ENCODE assay signal across 10 cellular contexts in genomic region chr22:23401111-23401909, GRCh38.
DNase-seq lines count a peak whose midpoint lies in the region; ATAC-seq, FAIRE-seq and TF ChIP-seq lines count a peak whose summit lies in the region.
"Had no signal": no experiment of that assay in that cellular context is flagged by ENCODE, and none has a peak within 500 bp of the region (broad histone marks: within the 10 kb centered on the region; RNA-seq: fewer than 3 reads in every experiment).

No MANE protein-coding gene starts in this region.

- H3K36me3 ChIP-seq in astrocyte (ENCODE audit: insufficient read depth, low read length): no peaks in the 10 kb centered on the region
- no peaks in the 10 kb centered on the region for H3K36me3 ChIP-seq in kidney (ENCODE audit: control insufficient read depth in 1 of 2, insufficient read depth in 2 of 2, low read length in 2 of 2)
- H3K36me3 ChIP-seq in aorta (ENCODE audit: control insufficient read depth in 1 of 2, insufficient read depth in 2 of 2, low read length in 1 of 2): no peaks in the 10 kb centered on the region
- H3K36me3 ChIP-seq in BE2C: no peaks in the 10 kb centered on the region
- H3K36me3 ChIP-seq: esophagus squamous epithelium had no signal

- H3K4me1 ChIP-seq in astrocyte (ENCODE audit: insufficient read depth, low read length) (peaks cover 16% of the 10 kb centered on the region), kidney (ENCODE audit: control insufficient read depth in 1 of 2, insufficient read depth in 1 of 2, low read depth in 1 of 2, low read length in 2 of 2) (peaks cover 0 to 2% of the 10 kb centered on the region in 2 donors), aorta (ENCODE audit: control insufficient read depth in 1 of 2, insufficient read depth in 2 of 2, low read length in 2 of 2) (no peaks in the 10 kb centered on the region), BE2C (peaks cover 3% of the 10 kb centered on the region; the same call in 1 of the 2 replicates)

- H3K4me1 Mint-ChIP-seq in HFFc6 (ENCODE audit: low read depth) (peaks cover 11% of the 10 kb centered on the region), astrocyte (ENCODE audit: low read depth, unreplicated experiment) (peaks cover 4% of the 10 kb centered on the region)

- intact Hi-C loops in kidney (cut with DNase I): no loop called here
- intact Hi-C loops in aorta (cut with DNase I): loop anchor here in 1 of 2 donors (10.0 kb wide), 1 partner anchor 133 kb away; no protein-coding TSS in a partner anchor

- H2AFZ ChIP-seq in astrocyte (ENCODE audit: low read depth, low read length): no peak overlapping the region

- peaks cover 3% of the 10 kb centered on the region for H3K27me3 ChIP-seq in astrocyte (ENCODE audit: insufficient read depth, low read length)
- H3K27me3 ChIP-seq in aorta (ENCODE audit: control insufficient read depth in 1 of 2, insufficient read depth in 2 of 2, low read length in 1 of 2): no peaks in the 10 kb centered on the region
- no peaks in the 10 kb centered on the region for H3K27me3 ChIP-seq in BE2C

- no peaks in the 10 kb centered on the region for H3K79me2 ChIP-seq in astrocyte (ENCODE audit: insufficient read depth, low read length)

- no peak for TF ChIP-seq CTCF in HFFc6 (IDR thresholded peaks at IDR 0.05)
- no peak for TF ChIP-seq CTCF in astrocyte (IDR thresholded peaks at IDR 0.05; ENCODE audit: insufficient read depth, low read depth, low read length)
- no peak for TF ChIP-seq CTCF in kidney (IDR thresholded peaks at IDR 0.05; ENCODE audit: borderline replicate concordance, extremely low read depth, insufficient read depth)
- no peak for TF ChIP-seq CTCF in BE2C (IDR thresholded peaks at IDR 0.05; ENCODE audit: low read depth, low read length)

- FAIRE-seq in astrocyte (lab: Jason Lieb, UNC): peak; percentile 5
- FAIRE-seq in kidney (lab: Jason Lieb, UNC): no peak

- H3K9me3 ChIP-seq in astrocyte (ENCODE audit: insufficient read depth, low read depth, low read length) (no peaks in the 10 kb centered on the region), kidney (ENCODE audit: control insufficient read depth in 1 of 2, low read length in 2 of 2) (no peaks in the 10 kb centered on the region), aorta (ENCODE audit: control insufficient read depth, low read length) (no peaks in the 10 kb centered on the region), BE2C (no peaks in the 10 kb centered on the region)
- H3K9me3 ChIP-seq: esophagus squamous epithelium had no signal

- no peak overlapping the region for H3K9ac ChIP-seq in astrocyte (ENCODE audit: low read length)
- no peak overlapping the region for H3K9ac ChIP-seq in kidney (ENCODE audit: low read length in 2 of 2)

- WGBS in aorta, 2 donors: 62 to 74% methylated on average over 19 to 20 of the region's 20 CpGs

- DNase-seq in HFFc6 (peak; percentile 94), astrocyte (ENCODE audit: low read depth) (peak; percentile 93), kidney (peak; percentile 79), aorta (peak; percentile 45 to 74), HUDEP-2 (lab: John Stamatoyannopoulos, UW; ENCODE audit: unreplicated experiment in 76 of 76) (no peak), BE2C (no peak)
- DNase-seq in activated naive CD4-positive, alpha-beta T cell treated with anti-CD3 and anti-CD28 coated beads, Interleukin-2, amount 50 U/mL, for 72 hours (ENCODE audit: low spot score in 2 of 2): no peak
- DNase-seq: esophagus squamous epithelium, NCI-H446 treated with DMSO at 0.1 percent for 48 hours, T1000 had no signal

- peak overlapping the region; percentile 64 for H3K27ac Mint-ChIP-seq in HFFc6
- H3K27ac Mint-ChIP-seq in astrocyte (ENCODE audit: unreplicated experiment): peak overlapping the region; percentile 14
- H3K27ac Mint-ChIP-seq in activated naive CD4-positive, alpha-beta T cell treated with anti-CD3 and anti-CD28 coated beads, Interleukin-2, amount 50 U/mL, for 72 hours: no peak overlapping the region

- H3K27ac ChIP-seq in astrocyte (ENCODE audit: low read depth, low read length) (peak overlapping the region; percentile 74), kidney (ENCODE audit: low read depth in 2 of 2, low read length in 2 of 2) (no peak overlapping the region), aorta (ENCODE audit: low read depth in 1 of 2, low read length in 2 of 2) (no peak overlapping the region)
- H3K27ac ChIP-seq: esophagus squamous epithelium had no signal

- no peaks in the 10 kb centered on the region for H3K9me3 Mint-ChIP-seq in HFFc6
- no peaks in the 10 kb centered on the region for H3K9me3 Mint-ChIP-seq in astrocyte (ENCODE audit: unreplicated experiment)
- no peaks in the 10 kb centered on the region for H3K9me3 Mint-ChIP-seq in activated naive CD4-positive, alpha-beta T cell treated with anti-CD3 and anti-CD28 coated beads, Interleukin-2, amount 50 U/mL, for 72 hours

- no peak for ATAC-seq in aorta (ENCODE audit: low FRiP score)
- ATAC-seq in activated naive CD4-positive, alpha-beta T cell treated with anti-CD3 and anti-CD28 coated beads, Interleukin-2, amount 50 U/mL, for 72 hours: no peak

- H3K4me3 ChIP-seq in astrocyte (ENCODE audit: insufficient read depth, low read depth, low read length) (no peak overlapping the region), kidney (ENCODE audit: low read length in 2 of 2) (no peak overlapping the region), aorta (ENCODE audit: low read length in 2 of 2) (no peak overlapping the region), BE2C (ENCODE audit: low read depth, low read length) (no peak overlapping the region)

- H4K20me1 ChIP-seq in astrocyte (ENCODE audit: insufficient read depth, low read length): no peaks in the 10 kb centered on the region

- peak overlapping the region; percentile 32; the same call in 1 of the 2 replicates for H3K4me3 Mint-ChIP-seq in HFFc6
- H3K4me3 Mint-ChIP-seq in astrocyte (ENCODE audit: unreplicated experiment): no peak overlapping the region

- peak overlapping the region; percentile 73 for H3K4me2 ChIP-seq in astrocyte (ENCODE audit: low read length)

- H3K27me3 Mint-ChIP-seq in HFFc6 (ENCODE audit: insufficient read depth): no peaks in the 10 kb centered on the region
- peaks cover 4% of the 10 kb centered on the region for H3K27me3 Mint-ChIP-seq in astrocyte (ENCODE audit: low read depth, unreplicated experiment)

- H3K36me3 Mint-ChIP-seq in HFFc6 (ENCODE audit: low read depth): no peaks in the 10 kb centered on the region
- no peaks in the 10 kb centered on the region for H3K36me3 Mint-ChIP-seq in astrocyte (ENCODE audit: low read depth, unreplicated experiment)
- H3K36me3 Mint-ChIP-seq in activated naive CD4-positive, alpha-beta T cell treated with anti-CD3 and anti-CD28 coated beads, Interleukin-2, amount 50 U/mL, for 72 hours: no peaks in the 10 kb centered on the region

Comparison
In these comparisons a context has a peak if more than half of its experiments do, and no peak if none do; other contexts are left out.
1. DNase-seq: peak in HFFc6 (single experiment), astrocyte (single experiment), kidney (single experiment) and aorta (2 of 2); none in activated naive CD4-positive, alpha-beta T cell treated with anti-CD3 and anti-CD28 coated beads, Interleukin-2, amount 50 U/mL, for 72 hours (0 of 2), HUDEP-2 (0 of 76) and BE2C (single experiment).
2. H3K27ac Mint-ChIP-seq: peak in HFFc6 (single experiment) and astrocyte (single experiment); none in activated naive CD4-positive, alpha-beta T cell treated with anti-CD3 and anti-CD28 coated beads, Interleukin-2, amount 50 U/mL, for 72 hours (0 of 2).